Comparison of ENCODE assay signal across 8 cellular contexts in genomic region chr7:128352138-128352537, GRCh38. TPM values are rescaled to one million over a fixed set of nuclear protein-coding genes. Genes with fewer than 3 reads are reported as not detected.
DNase-seq lines count a peak whose midpoint lies in the region; ATAC-seq and TF ChIP-seq lines count a peak whose summit lies in the region.

No MANE protein-coding gene starts in this region.

- H3K27me3 ChIP-seq in AG04450 (ENCODE audit: control insufficient read depth, insufficient read depth, low read length) (peaks cover 68% of the 10 kb centered on the region), left lung (peaks cover 26 to 64% of the 10 kb centered on the region in 2 donors), suprapubic skin (peaks cover 39% of the 10 kb centered on the region)

- H3K36me3 Mint-ChIP-seq in chondrocyte (ENCODE audit: low read depth) = no peaks in the 10 kb centered on the region

- WGBS in suprapubic skin = no CpG with 5 or more reads among the region's 35 CpGs

- H3K27me3 Mint-ChIP-seq in chondrocyte (ENCODE audit: low read depth) = peaks cover 30% of the 10 kb centered on the region

- H3K4me1 ChIP-seq in left lung (peaks cover 0 to 17% of the 10 kb centered on the region in 2 donors), suprapubic skin (peaks cover 18% of the 10 kb centered on the region)

- no peak overlapping the region for H3K4me3 Mint-ChIP-seq in chondrocyte (ENCODE audit: unreplicated experiment)

- TF ChIP-seq POLR2A in suprapubic skin (IDR thresholded peaks at IDR 0.05) = no peak

- intact Hi-C loops in left lung (cut with DNase I) = loop anchor here in 1 of 2 donors (5.0 kb wide), 1 partner anchor 35 kb away; no protein-coding TSS in a partner anchor

- no peak overlapping the region for H3K27ac Mint-ChIP-seq in chondrocyte (ENCODE audit: unreplicated experiment)

- H3K27ac ChIP-seq in AG04450 (ENCODE audit: low read depth, low read length) = no peak overlapping the region
- H3K27ac ChIP-seq in left lung = no peak overlapping the region
- H3K27ac ChIP-seq in suprapubic skin = no peak overlapping the region

- TF ChIP-seq CTCF in AG04450 (IDR thresholded peaks at IDR 0.05; ENCODE audit: low read depth, low read length) = peak; percentile 40
- TF ChIP-seq CTCF in chondrocyte (IDR thresholded peaks at IDR 0.05) = peak; percentile 62
- peak; percentile 31 to 57 for TF ChIP-seq CTCF in left lung (IDR thresholded peaks at IDR 0.05)
- peak in 1 of 2 donors; percentile 57 for TF ChIP-seq CTCF in suprapubic skin (IDR thresholded peaks at IDR 0.05)

- ATAC-seq in left lung (peak; percentile 84), HG02759 (IDR thresholded peaks at IDR 0.05; ENCODE audit: unreplicated experiment) (no peak)

- POLR2A ChIA-PET in AG04450 (lab: Yijun Ruan, JAX) = no interaction called here

- H3K36me3 ChIP-seq in left lung (no peaks in the 10 kb centered on the region), suprapubic skin (no peaks in the 10 kb centered on the region)

- TF ChIP-seq EP300 in suprapubic skin (IDR thresholded peaks at IDR 0.05) = no peak

- CTCF ChIA-PET in AG04450 (lab: Charles Lee) = interaction anchor here (1.4 kb wide), 2 partner anchors 35 to 37 kb away, joined by 6 to 12 read pairs; no protein-coding TSS in a partner anchor

- no peaks in the 10 kb centered on the region for H3K4me1 Mint-ChIP-seq in chondrocyte (ENCODE audit: low read depth)

- no peaks in the 10 kb centered on the region; the same call in 1 of the 2 replicates for H3K9me3 ChIP-seq in AG04450 (ENCODE audit: control insufficient read depth, insufficient read depth, low read length)
- H3K9me3 ChIP-seq in left lung = no peaks in the 10 kb centered on the region
- H3K9me3 ChIP-seq in suprapubic skin = no peaks in the 10 kb centered on the region

- H3K9me3 Mint-ChIP-seq in chondrocyte (ENCODE audit: low read depth) = no peaks in the 10 kb centered on the region

- H3K4me3 ChIP-seq in AG04450 (ENCODE audit: low read depth, low read length) (no peak overlapping the region), left lung (no peak overlapping the region), suprapubic skin (peak overlapping the region; percentile 29)

- DNase-seq in AG04450 (ENCODE audit: low read depth, low spot score) (no peak), M059J (ENCODE audit: low read depth) (peak; percentile 52), chondrocyte (ENCODE audit: low spot score) (no peak), left lung (peak; percentile 44 to 89), suprapubic skin (ENCODE audit: low spot score in 2 of 2) (no peak), hippocampal formation (lab: John Stamatoyannopoulos, UW) (no peak), occipital lobe (lab: John Stamatoyannopoulos, UW) (no peak)

RNA-seq across cellular contexts. Expression of gene RBM28, which starts 8.4 kb away (rescaled TPM):
- 18.8 and 19.0 TPM in 2 replicates for polyA plus RNA-seq in AG04450 (2011; rRNA removed)
- 12.6 and 14.2 TPM in 2 replicates for polyA minus RNA-seq in AG04450 (2011; rRNA and poly(A)+ RNA removed)
- 4.5 and 18.5 TPM in 2 replicates for total RNA-seq in M059J (2014; rRNA removed; shearing (Covaris generic))
- total RNA-seq in chondrocyte = 32.2 to 49.7 TPM (median 35.2 TPM) in 3 replicates
- 10 to 100 TPM; 21.5 to 37.5 TPM for total RNA-seq in left lung
- total RNA-seq in suprapubic skin = 10 to 100 TPM; 16.9 to 34.9 (median 25.6) TPM
- total RNA-seq in occipital lobe = 12.5 TPM

RNA-seq across cellular contexts. Expression of gene PRRT4, which starts 9.4 kb away (rescaled TPM):
- not detected in 2 replicates for polyA plus RNA-seq in AG04450 (2011; rRNA removed)
- polyA minus RNA-seq in AG04450 (2011; rRNA and poly(A)+ RNA removed) = not detected in 2 replicates
- total RNA-seq in M059J (2014; rRNA removed; shearing (Covaris generic)) = not detected in 2 replicates
- 0.42 to 1.4 TPM (median 0.46 TPM) in 3 replicates for total RNA-seq in chondrocyte
- total RNA-seq in left lung = under 1 TPM; 0.42 to 0.85 TPM
- 10 to 100 TPM in 1 of 4 donors, 1 to 10 TPM in 3; 1.4 to 13.0 (median 6.4) TPM for total RNA-seq in suprapubic skin
- 2.7 TPM for total RNA-seq in occipital lobe

RNA-seq across cellular contexts. Expression of gene IMPDH1, which starts 57.6 kb away (rescaled TPM):
- 43.8 and 56.6 TPM in 2 replicates for polyA plus RNA-seq in AG04450 (2011; rRNA removed)
- polyA minus RNA-seq in AG04450 (2011; rRNA and poly(A)+ RNA removed) = 68.7 and 104 TPM in 2 replicates
- 40.0 and 59.1 TPM in 2 replicates for total RNA-seq in M059J (2014; rRNA removed; shearing (Covaris generic))
- total RNA-seq in chondrocyte = 76.4 to 99.8 TPM (median 96.9 TPM) in 3 replicates
- total RNA-seq in left lung = 100 to 1,000 TPM in 1 of 2 donors, 10 to 100 TPM in 1; 60.6 to 106 TPM
- total RNA-seq in suprapubic skin = 10 to 100 TPM; 43.1 to 68.5 (median 47.4) TPM
- total RNA-seq in occipital lobe = 27.0 TPM

Comparison
In these comparisons a context has a peak if more than half of its experiments do, and no peak if none do; other contexts are left out.
1. DNase-seq: peak in M059J (single experiment) and left lung (2 of 2); none in AG04450 (single experiment), chondrocyte (single experiment), suprapubic skin (0 of 2), hippocampal formation (0 of 2) and occipital lobe (single experiment).